Comparison of ENCODE assay signal across 8 cellular contexts in genomic region chr12:12890492-12890814, GRCh38. TPM values are rescaled to one million over a fixed set of nuclear protein-coding genes. Genes with fewer than 3 reads are reported as not detected.
DNase-seq lines count a peak whose midpoint lies in the region; ATAC-seq and TF ChIP-seq lines count a peak whose summit lies in the region.

No MANE protein-coding gene starts in this region.

- H3K27ac Mint-ChIP-seq in CD4-positive, alpha-beta memory T cell: no peak overlapping the region
- H3K27ac Mint-ChIP-seq in neural progenitor cell: no peak overlapping the region

- H3K4me3 ChIP-seq in CD4-positive, alpha-beta memory T cell (ENCODE audit: low read length in 2 of 2): peak overlapping the region; percentile 36 to 56
- H3K4me3 ChIP-seq in PC-3 (ENCODE audit: low read length) (peak overlapping the region; percentile 97), neural progenitor cell (peak overlapping the region; percentile 51)

- H2AFZ ChIP-seq in PC-3 (ENCODE audit: low read length): no peak overlapping the region
- H2AFZ ChIP-seq in neural progenitor cell (replicated peaks): peak overlapping the region; percentile 34

- peaks cover 6% of the 10 kb centered on the region for H3K27me3 ChIP-seq in CD4-positive, alpha-beta memory T cell (ENCODE audit: insufficient read depth, low read length)
- H3K27me3 ChIP-seq in PC-3 (ENCODE audit: low read length): no peaks in the 10 kb centered on the region
- H3K27me3 ChIP-seq in neural progenitor cell: peaks cover 74% of the 10 kb centered on the region

- no peaks in the 10 kb centered on the region for H3K36me3 Mint-ChIP-seq in CD4-positive, alpha-beta memory T cell
- H3K36me3 Mint-ChIP-seq in neural progenitor cell: no peaks in the 10 kb centered on the region

- CTCF ChIA-PET in CD4-positive, alpha-beta memory T cell (lab: Charles Lee; ENCODE audit: partially characterized antibody): interaction anchor here (1.4 to 2.0 kb wide), 2 partner anchors 28 to 53 kb away, joined by 3 to 12 read pairs; no protein-coding TSS in a partner anchor
- CTCF ChIA-PET in PC-3 (lab: Charles Lee): interaction anchor here (0.9 to 2.4 kb wide), 2 partner anchors 18 to 54 kb away, joined by 3 to 18 read pairs; no protein-coding TSS in a partner anchor

- peaks cover 3 to 13% (median 5%) of the 10 kb centered on the region in 4 donors for H3K4me1 Mint-ChIP-seq in CD4-positive, alpha-beta memory T cell
- H3K4me1 Mint-ChIP-seq in neural progenitor cell: peaks cover 13% of the 10 kb centered on the region

- peaks cover 38% of the 10 kb centered on the region for H4K20me1 ChIP-seq in PC-3 (ENCODE audit: low read length)
- H4K20me1 ChIP-seq in neural progenitor cell (ENCODE audit: low read depth): peaks cover 6% of the 10 kb centered on the region

- peaks cover 68% of the 10 kb centered on the region for H3K79me2 ChIP-seq in PC-3 (ENCODE audit: low read length)
- H3K79me2 ChIP-seq in neural progenitor cell (ENCODE audit: low read depth): no peaks in the 10 kb centered on the region

- H3K36me3 ChIP-seq in CD4-positive, alpha-beta memory T cell (ENCODE audit: insufficient read depth, low read length): no peaks in the 10 kb centered on the region
- H3K36me3 ChIP-seq in PC-3 (ENCODE audit: low read depth, low read length): peaks cover 30% of the 10 kb centered on the region
- H3K36me3 ChIP-seq in neural progenitor cell: no peaks in the 10 kb centered on the region

- peaks cover 7% of the 10 kb centered on the region for H3F3A ChIP-seq in PC-3 (ENCODE audit: low read length, unreplicated experiment)
- no peaks in the 10 kb centered on the region for H3F3A ChIP-seq in neural progenitor cell (ENCODE audit: low read depth)

- H3K9ac ChIP-seq in PC-3 (ENCODE audit: low read length) (peak overlapping the region; percentile 98), neural progenitor cell (no peak overlapping the region)

- peak; percentile 37 for ATAC-seq in PC-3
- no peak for ATAC-seq in GM19035 (IDR thresholded peaks at IDR 0.05; ENCODE audit: unreplicated experiment)
- ATAC-seq in GM18517 (IDR thresholded peaks at IDR 0.05; ENCODE audit: unreplicated experiment): no peak
- ATAC-seq in HG03280 (IDR thresholded peaks at IDR 0.05; ENCODE audit: unreplicated experiment): no peak

- no peaks in the 10 kb centered on the region for H3K9me2 ChIP-seq in PC-3 (replicated peaks; ENCODE audit: low read length)

- no peak overlapping the region for H3K27ac ChIP-seq in CD4-positive, alpha-beta memory T cell (ENCODE audit: low read depth, low read length)
- peak overlapping the region; percentile 99 for H3K27ac ChIP-seq in PC-3 (ENCODE audit: low read length)
- H3K27ac ChIP-seq in epithelial cell of prostate: peak overlapping the region; percentile 95
- H3K27ac ChIP-seq in neural progenitor cell: no peak overlapping the region

- POLR2A ChIA-PET in CD4-positive, alpha-beta memory T cell (lab: Charles Lee; ENCODE audit: partially characterized antibody): interaction anchor here (1.1 kb wide), 1 partner anchor 104 kb away, joined by 3 read pairs; no protein-coding TSS in a partner anchor
- POLR2A ChIA-PET in PC-3 (lab: Charles Lee; ENCODE audit: unreplicated experiment): interaction anchor here (0.6 to 2.3 kb wide), 5 partner anchors 18 to 108 kb away, joined by 3 to 33 read pairs (median 6); no protein-coding TSS in a partner anchor

- no peaks in the 10 kb centered on the region for H3K9me3 ChIP-seq in CD4-positive, alpha-beta memory T cell (ENCODE audit: control insufficient read depth in 1 of 2, low read length in 2 of 2)
- no peaks in the 10 kb centered on the region for H3K9me3 ChIP-seq in PC-3 (ENCODE audit: low read length)
- H3K9me3 ChIP-seq in neural progenitor cell (ENCODE audit: low read depth): no peaks in the 10 kb centered on the region

- intact Hi-C loops in CD4-positive, alpha-beta memory T cell (cut with micrococcal nuclease): loop anchor here (2.0 to 5.0 kb wide), 2 partner anchors 54 to 103 kb away; partner anchors contain the start of gene APOLD1
- intact Hi-C loops in PC-3 (cut with micrococcal nuclease): loop anchor here (1.0 to 2.0 kb wide), 2 partner anchors 18 to 102 kb away; no protein-coding TSS in a partner anchor

- TSS peak; percentile 70 for BruUV-seq in PC-3 (replicated peaks; lab: Mats Ljungman, UMichigan)

- DNase-seq in CD4-positive, alpha-beta memory T cell: no peak
- DNase-seq in PC-3 (no peak), epithelial cell of prostate (ENCODE audit: low read depth, low spot score) (no peak), neural progenitor cell (ENCODE audit: low spot score) (no peak), NCI-H2171 (lab: John Stamatoyannopoulos, UW) (no peak)

- peaks cover 0 to 5% (median 0%) of the 10 kb centered on the region in 8 donors for H3K9me3 Mint-ChIP-seq in CD4-positive, alpha-beta memory T cell
- no peaks in the 10 kb centered on the region for H3K9me3 Mint-ChIP-seq in neural progenitor cell

- peaks cover 17 to 36% of the 10 kb centered on the region in 2 donors for H3K27me3 Mint-ChIP-seq in CD4-positive, alpha-beta memory T cell
- peaks cover 22% of the 10 kb centered on the region for H3K27me3 Mint-ChIP-seq in neural progenitor cell (ENCODE audit: insufficient read depth, low read depth)

- H3K4me1 ChIP-seq in CD4-positive, alpha-beta memory T cell (ENCODE audit: insufficient read depth, low read length): peaks cover 11% of the 10 kb centered on the region
- H3K4me1 ChIP-seq in PC-3 (ENCODE audit: insufficient read depth, low read length): peaks cover 44% of the 10 kb centered on the region
- H3K4me1 ChIP-seq in neural progenitor cell: peaks cover 10% of the 10 kb centered on the region

- peak overlapping the region; percentile 84 to 91 (median 87) for H3K4me3 Mint-ChIP-seq in CD4-positive, alpha-beta memory T cell
- H3K4me3 Mint-ChIP-seq in neural progenitor cell: peak overlapping the region; percentile 88

- H3K4me2 ChIP-seq in PC-3 (ENCODE audit: low read length): peak overlapping the region; percentile 93
- H3K4me2 ChIP-seq in neural progenitor cell: peak overlapping the region; percentile 81

- TF ChIP-seq CTCF in PC-3 (conservative IDR thresholded peaks at IDR 0.05; ENCODE audit: low read depth, low read length) (no peak), neural progenitor cell (IDR thresholded peaks at IDR 0.05) (no peak)

RNA-seq across cellular contexts. Expression of gene GPRC5A, which starts 0.9 kb away (rescaled TPM):
- total RNA-seq in CD4-positive, alpha-beta memory T cell: not detected
- polyA plus RNA-seq in CD4-positive, alpha-beta memory T cell: under 1 TPM in 1 of 2 donors, not detected in 1; 0.14 TPM
- 140 and 144 TPM in 2 replicates for total RNA-seq in PC-3 (2014; rRNA removed)
- not detected in 2 replicates for total RNA-seq in neural progenitor cell (ENCODE audit: low replicate concordance)

Comparison
In these comparisons a context has a peak if more than half of its experiments do, and no peak if none do; other contexts are left out.
1. H3K27ac ChIP-seq: peak in PC-3 (single experiment) and epithelial cell of prostate (single experiment); none in CD4-positive, alpha-beta memory T cell (single experiment) and neural progenitor cell (single experiment).
2. H3K4me3 ChIP-seq: peak in every context shown above with its lines; median percentile 97 in PC-3; 51 in neural progenitor cell; 46 in CD4-positive, alpha-beta memory T cell.
3. RNA of gene GPRC5A, which starts 0.9 kb away (total RNA-seq): 140 to 144 TPM in PC-3; not detected in CD4-positive, alpha-beta memory T cell and not detected in neural progenitor cell; every median in the first group is over 100 times any median in the second.